ENCODE assay signal across 24 cellular contexts in genomic region chr14:76595266-76595665, GRCh38.
DNase-seq lines count a peak whose midpoint lies in the region; ATAC-seq, FAIRE-seq and TF ChIP-seq lines count a peak whose summit lies in the region.
"Had no signal": no experiment of that assay in that cellular context is flagged by ENCODE, and none has a peak within 500 bp of the region (broad histone marks: within the 10 kb centered on the region; RNA-seq: fewer than 3 reads in every experiment).

No MANE protein-coding gene starts in this region.

- H3K4me1 Mint-ChIP-seq in MCF 10A (ENCODE audit: insufficient read depth, unreplicated experiment): no peaks in the 10 kb centered on the region

- H3K36me3 Mint-ChIP-seq in MCF 10A (ENCODE audit: insufficient read depth, unreplicated experiment): no peaks in the 10 kb centered on the region

- H3K4me3 ChIP-seq in breast epithelium (no peak overlapping the region), GM12878 (no peak overlapping the region), tibial artery (no peak overlapping the region)

- H3K36me3 ChIP-seq in breast epithelium (no peaks in the 10 kb centered on the region), GM12878 (ENCODE audit: control insufficient read depth in 2 of 2, insufficient read depth in 2 of 2, low read length in 1 of 2) (no peaks in the 10 kb centered on the region), tibial artery (no peaks in the 10 kb centered on the region)

- H3K27ac Mint-ChIP-seq in MCF 10A (ENCODE audit: low read depth, unreplicated experiment): no peak overlapping the region

- no peaks in the 10 kb centered on the region for H4K20me1 ChIP-seq in GM12878 (ENCODE audit: control insufficient read depth, insufficient read depth)

- TF ChIP-seq CTCF in MCF 10A (IDR thresholded peaks at IDR 0.05; ENCODE audit: unreplicated experiment) (no peak), breast epithelium (IDR thresholded peaks at IDR 0.05) (no peak), GM12878 (IDR thresholded peaks at IDR 0.05 in 2 of 3, conservative IDR thresholded peaks at IDR 0.05 in 1 of 3; ENCODE audit: control insufficient read depth in 2 of 3, extremely low read depth in 1 of 3, insufficient read depth in 1 of 3, low read depth in 3 of 3, low read length in 3 of 3) (no peak), tibial artery (IDR thresholded peaks at IDR 0.05) (no peak)

- WGBS in GM12878 (ENCODE audit: insufficient coverage, insufficient replicate concordance, low lambda C conversion rate, missing lambda C conversion rate): 2% methylated on average over 5 of the region's 5 CpGs

- H3K9me3 ChIP-seq in breast epithelium: no peaks in the 10 kb centered on the region
- H3K9me3 ChIP-seq in GM12878 (replicated peaks; ENCODE audit: control insufficient read depth, insufficient read depth, low read length): no peaks in the 10 kb centered on the region
- H3K9me3 ChIP-seq in tibial artery: no peaks in the 10 kb centered on the region

- no peak for TF ChIP-seq RAD21 in GM12878 (IDR thresholded peaks at IDR 0.05; ENCODE audit: insufficient read depth, low read depth, low read length)

- TF ChIP-seq POLR2A in breast epithelium (IDR thresholded peaks at IDR 0.05): no peak
- TF ChIP-seq POLR2A in GM12878 (IDR thresholded peaks at IDR 0.05; ENCODE audit: low read depth, low read length): no peak

- RAD21 ChIA-PET in GM12878 (lab: Charles Lee; ENCODE audit: unreplicated experiment): no interaction called here

- BruUV-seq in MCF 10A (replicated peaks; lab: Mats Ljungman, UMichigan) (no TSS peak), GM12878 (replicated peaks; lab: Mats Ljungman, UMichigan) (no TSS peak)

- CTCF ChIA-PET in MCF 10A (lab: Yijun Ruan, JAX): no interaction called here
- CTCF ChIA-PET in GM12878 (lab: Yijun Ruan, JAX): interaction anchor here (0.5 to 1.8 kb wide), 3 partner anchors 48 to 277 kb away, joined by 3 to 5 read pairs (median 3); no protein-coding TSS in a partner anchor

- H3K9ac ChIP-seq in GM12878 (ENCODE audit: control insufficient read depth, insufficient read depth, low read length): no peak overlapping the region

- TF ChIP-seq EP300 in GM12878 (IDR thresholded peaks at IDR 0.05; ENCODE audit: borderline replicate concordance in 1 of 2, control insufficient read depth in 1 of 2, low read depth in 2 of 2, low read length in 2 of 2): no peak

- peaks cover 2% of the 10 kb centered on the region for H3K9me3 Mint-ChIP-seq in MCF 10A (ENCODE audit: unreplicated experiment)

- intact Hi-C loops in MCF 10A (cut with micrococcal nuclease): no loop called here
- intact Hi-C loops in breast epithelium (cut with DNase I; ENCODE audit: low total_unique reads): no loop called here
- intact Hi-C loops in GM12878 (cut with micrococcal nuclease; ENCODE audit: unreplicated experiment): no loop called here
- intact Hi-C loops in tibial artery (cut with DNase I; ENCODE audit: low total_unique reads): no loop called here

- H3K4me2 ChIP-seq in GM12878 (ENCODE audit: control insufficient read depth, insufficient read depth): no peak overlapping the region

- POLR2A ChIA-PET in MCF 10A (lab: Yijun Ruan, JAX) (no interaction called here), GM12878 (lab: Charles Lee) (no interaction called here)

- no peak overlapping the region for H2AFZ ChIP-seq in GM12878 (ENCODE audit: control insufficient read depth, low read depth, low read length)

- no peaks in the 10 kb centered on the region for H3K27me3 Mint-ChIP-seq in MCF 10A (ENCODE audit: insufficient read depth, unreplicated experiment)

- H3K79me2 ChIP-seq in GM12878 (ENCODE audit: control insufficient read depth, insufficient read depth, low read length): no peaks in the 10 kb centered on the region

- H3K4me1 ChIP-seq in breast epithelium: no peaks in the 10 kb centered on the region
- H3K4me1 ChIP-seq in GM12878 (ENCODE audit: control insufficient read depth, insufficient read depth, low read length): no peaks in the 10 kb centered on the region
- no peaks in the 10 kb centered on the region for H3K4me1 ChIP-seq in tibial artery

- FAIRE-seq in GM12878 (lab: Jason Lieb, UNC): no peak
- FAIRE-seq: H1 had no signal

- SMC1A ChIA-PET in GM12878 (lab: Charles Lee; ENCODE audit: uncharacterized antibody, unreplicated experiment): interaction anchor here (1.0 kb wide), 1 partner anchor 50 kb away, joined by 3 read pairs; no protein-coding TSS in a partner anchor

- H3K27ac ChIP-seq in breast epithelium (no peak overlapping the region), GM12878 (ENCODE audit: control insufficient read depth, insufficient read depth) (no peak overlapping the region), tibial artery (no peak overlapping the region)
- H3K27ac ChIP-seq: RWPE1 had no signal

- no peaks in the 10 kb centered on the region for H3K27me3 ChIP-seq in breast epithelium
- peaks cover 0 to 5% of the 10 kb centered on the region in 2 experiments; a peak in 3 of 4 replicates for H3K27me3 ChIP-seq in GM12878 (replicated peaks in 1 of 2; ENCODE audit: control insufficient read depth in 2 of 2, insufficient read depth in 2 of 2, low read length in 1 of 2)
- no peaks in the 10 kb centered on the region for H3K27me3 ChIP-seq in tibial artery

- no peak overlapping the region for H3K4me3 Mint-ChIP-seq in MCF 10A (ENCODE audit: unreplicated experiment)

- peak; percentile 52 for ATAC-seq in GM12878
- ATAC-seq: Panc1 had no signal

- in situ Hi-C loops in GM12878 (cut with MboI): no loop called here

- peak; percentile 9 for DNase-seq in MCF 10A (ENCODE audit: unreplicated experiment)
- no peak for DNase-seq in breast epithelium (ENCODE audit: low spot score in 2 of 2)
- DNase-seq in GM12878 (ENCODE audit: low read depth, low spot score): no peak
- DNase-seq in putamen (ENCODE audit: low spot score): peak; percentile 48
- DNase-seq in NCI-H146 (lab: John Stamatoyannopoulos, UW): no peak
- no peak for DNase-seq in NCI-H1048 (lab: John Stamatoyannopoulos, UW)
- no peak for DNase-seq in tibial artery
- DNase-seq: 8988T, ACHN, Calu3, DND-41, HCEC 1CT, IMR-90, KG1, MM.1S, NCI-H1417, NCI-H1694 treated with DMSO at 0.1 percent for 48 hours, NCI-H2081, NCI-H2227 treated with DMSO at 0.1 percent for 48 hours, NCI-H526 treated with DMSO at 0.1 percent for 48 hours, SHP77 treated with DMSO at 0.1 percent for 48 hours had no signal

TF ChIP-seq in GM12878, 131 proteins besides CTCF, POLR2A, EP300 and RAD21 (continues in another document):
- TF ChIP-seq ZSCAN29 (IDR thresholded peaks at IDR 0.05): no peak
- TF ChIP-seq STAT3 (IDR thresholded peaks at IDR 0.05; ENCODE audit: low read depth, low read length): no peak
- peak; percentile 30; the same call in 1 of the 2 replicates for TF ChIP-seq ATF7 (IDR thresholded peaks at IDR 0.05; ENCODE audit: low read depth)
- no peak for TF ChIP-seq IRF4 (IDR thresholded peaks at IDR 0.05; ENCODE audit: low read depth, low read length)
- no peak for TF ChIP-seq NFIC (IDR thresholded peaks at IDR 0.05; ENCODE audit: low read depth, low read length)
- no peak for TF ChIP-seq CBFB (IDR thresholded peaks at IDR 0.05; ENCODE audit: low read depth)
- no peak for TF ChIP-seq ZNF207 (IDR thresholded peaks at IDR 0.05; ENCODE audit: borderline replicate concordance)
- no peak for TF ChIP-seq ASH2L (IDR thresholded peaks at IDR 0.05; ENCODE audit: borderline replicate concordance, low read depth)
- no peak for TF ChIP-seq TCF12 (IDR thresholded peaks at IDR 0.05; ENCODE audit: low read depth, low read length)
- TF ChIP-seq PKNOX1 (IDR thresholded peaks at IDR 0.05): peak; percentile 71; the same call in 1 of the 2 replicates
- TF ChIP-seq RCOR1 (conservative IDR thresholded peaks at IDR 0.05; ENCODE audit: low read depth, low read length): no peak
- TF ChIP-seq NBN (IDR thresholded peaks at IDR 0.05): 0 out of 2 replicates have a peak, but pooled peaks have one; percentile 32
- no peak for TF ChIP-seq SP1 (IDR thresholded peaks at IDR 0.05; ENCODE audit: low read depth, low read length)
- peak; percentile 47; the same call in 1 of the 2 replicates for TF ChIP-seq MTA2 (IDR thresholded peaks at IDR 0.05; ENCODE audit: low read depth)
- TF ChIP-seq EZH2 (IDR thresholded peaks at IDR 0.05; ENCODE audit: borderline replicate concordance, control insufficient read depth, low read depth, low read length): no peak
- no peak; a peak in 2 of 4 replicates for TF ChIP-seq IKZF2 (IDR thresholded peaks at IDR 0.05)
- no peak for TF ChIP-seq YY1 (IDR thresholded peaks at IDR 0.05; ENCODE audit: low read depth, low read length)

Comparison
In these comparisons a context has a peak if more than half of its experiments do, and no peak if none do; other contexts are left out.
1. DNase-seq: peak in MCF 10A (single experiment) and putamen (single experiment); none in breast epithelium (0 of 2), GM12878 (single experiment), NCI-H146 (single experiment), NCI-H1048 (single experiment) and tibial artery (0 of 2).